In the genomic region with DNA sequence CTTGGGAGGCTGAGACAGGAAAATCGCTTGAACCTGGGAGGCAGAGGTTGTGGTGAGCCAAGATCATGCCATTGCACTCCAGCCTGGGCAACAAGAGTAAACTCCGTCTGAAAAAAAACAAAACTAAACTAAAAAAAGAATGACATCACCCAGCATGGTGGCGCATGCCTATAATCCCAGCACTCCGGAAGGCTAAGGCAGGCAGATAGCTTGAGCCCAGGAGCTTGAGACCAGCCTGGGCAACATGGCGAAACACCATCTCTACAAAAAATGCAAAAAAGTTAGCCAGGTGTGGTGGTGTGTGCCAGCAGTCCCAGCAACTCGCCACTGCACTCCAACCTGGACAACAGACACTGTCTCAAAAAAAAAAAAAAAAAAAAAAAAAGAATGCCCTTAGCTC, we compare ENCODE assay signal across 3 cellular contexts. TPM values are rescaled to one million over a fixed set of nuclear protein-coding genes. Genes with fewer than 3 reads are reported as not detected.
"Had no signal": no experiment of that assay in that cellular context is flagged by ENCODE, and none has a peak within 500 bp of the region (broad histone marks: within the 10 kb centered on the region; RNA-seq: fewer than 3 reads in every experiment).

No MANE protein-coding gene starts in this region.

RNA-seq across cellular contexts. Expression of a gene that starts 17.0 kb away (rescaled TPM):
- total RNA-seq: H4, HFFc6 had no signal
- polyA plus RNA-seq: GM23248 had no signal

RNA-seq across cellular contexts. Expression of a gene that starts 46.6 kb away (rescaled TPM):
- total RNA-seq: H4 had no signal
